In the genomic region with DNA sequence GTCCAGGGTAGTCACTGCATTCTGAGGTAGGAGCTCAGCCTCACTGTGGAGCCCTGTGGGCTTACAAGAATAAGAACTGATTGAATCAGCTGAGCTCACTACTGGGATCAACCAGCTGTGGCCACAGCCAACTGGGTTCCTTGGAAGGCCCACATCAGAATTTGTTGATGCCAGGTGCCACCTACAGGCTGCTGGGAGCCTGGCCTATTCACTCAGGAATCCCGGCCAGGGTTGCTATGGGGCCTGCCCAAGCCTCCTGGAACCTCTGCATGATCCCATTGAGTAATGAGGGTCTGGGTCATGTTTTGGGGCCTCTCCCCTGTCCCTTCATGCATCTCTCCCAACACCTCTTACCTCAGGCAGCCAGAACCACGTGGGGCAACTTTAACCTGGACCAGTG, we compare ENCODE assay signal across 11 cellular contexts. TPM values are rescaled to one million over a fixed set of nuclear protein-coding genes. Genes with fewer than 3 reads are reported as not detected.
DNase-seq lines count a peak whose midpoint lies in the region; ATAC-seq, FAIRE-seq and TF ChIP-seq lines count a peak whose summit lies in the region.
"Had no signal": no experiment of that assay in that cellular context is flagged by ENCODE, and none has a peak within 500 bp of the region (broad histone marks: within the 10 kb centered on the region; RNA-seq: fewer than 3 reads in every experiment).

No MANE protein-coding gene starts in this region.

- DNase-seq in EH (ENCODE audit: low read depth) (peak; percentile 1), HTR-8/SVneo (ENCODE audit: insufficient read length, low spot score) (peak; percentile 10), astrocyte of the hippocampus (ENCODE audit: low read depth, low spot score) (peak; percentile 25), right lobe of liver (peak; percentile 54 to 67 (median 55)), HCEC 1CT (no peak), NCI-H1417 treated with DMSO at 0.1 percent for 48 hours (lab: John Stamatoyannopoulos, UW) (no peak), COR-L47 (lab: John Stamatoyannopoulos, UW) (no peak)
- DNase-seq: activated CD8-positive, alpha-beta memory T cell treated with anti-CD3 and anti-CD28 coated beads, Interleukin-2, amount 50 U/mL, for 48 hours; NCI-H187 treated with DMSO at 0.1 percent for 48 hours; posterior cingulate gyrus had no signal

- no peak overlapping the region for H3K4me3 ChIP-seq in right lobe of liver

- TF ChIP-seq CTCF in right lobe of liver (IDR thresholded peaks at IDR 0.05) = peak; percentile 50 to 74 (median 60)

- no peak for FAIRE-seq in HTR-8/SVneo (lab: Jason Lieb, UNC)

- intact Hi-C loops in right lobe of liver (cut with DNase I) = no loop called here

- H3K27me3 ChIP-seq in right lobe of liver = no peaks in the 10 kb centered on the region

- no peak for TF ChIP-seq POLR2A in right lobe of liver (IDR thresholded peaks at IDR 0.05)

- no peaks in the 10 kb centered on the region for H3K36me3 ChIP-seq in right lobe of liver

- 14% methylated on average over 1 of the region's 2 CpGs for WGBS in right lobe of liver (ENCODE audit: insufficient coverage, low coverage, low lambda C conversion rate, missing lambda C conversion rate)

- H3K9me3 ChIP-seq in right lobe of liver = no peaks in the 10 kb centered on the region

- H3K27ac ChIP-seq in right lobe of liver = no peak overlapping the region

- H3K4me1 ChIP-seq in right lobe of liver = no peaks in the 10 kb centered on the region

- ATAC-seq in right lobe of liver (peak; percentile 93 to 99 (median 98)), GM21723 (IDR thresholded peaks at IDR 0.05; ENCODE audit: unreplicated experiment) (no peak)

RNA-seq across cellular contexts. Expression of a gene that starts 53.9 kb away (rescaled TPM):
- total RNA-seq in right lobe of liver = under 1 TPM in 1 of 6 experiments, not detected in 5; 0.02 TPM

RNA-seq across cellular contexts. Expression of a gene that starts 54.6 kb away (rescaled TPM):
- 100 to 1,000 TPM; 182 to 455 (median 239) TPM for total RNA-seq in right lobe of liver

Comparison
In these comparisons a context has a peak if more than half of its experiments do, and no peak if none do; other contexts are left out.
1. DNase-seq: peak in EH (single experiment), HTR-8/SVneo (single experiment), astrocyte of the hippocampus (single experiment) and right lobe of liver (3 of 3); none in HCEC 1CT (single experiment), NCI-H1417 treated with DMSO at 0.1 percent for 48 hours (single experiment) and COR-L47 (single experiment).